ENCODE assay signal across 1 cellular context in genomic region chr11:65392899-65393298, GRCh38.
TF ChIP-seq lines count a peak whose summit lies in the region.

No MANE protein-coding gene starts in this region.

TF ChIP-seq in IMR-90, 13 proteins besides CTCF, POLR2A, EP300 and RAD21 (continued from another document):
- TF ChIP-seq RCOR1 (IDR thresholded peaks at IDR 0.05; ENCODE audit: insufficient replicate concordance, low read length) (no peak), FOS (IDR thresholded peaks at IDR 0.05; ENCODE audit: low read depth, low read length) (no peak), NFE2L2 (IDR thresholded peaks at IDR 0.05; ENCODE audit: low read depth, low read length) (no peak), BHLHE40 (IDR thresholded peaks at IDR 0.05; ENCODE audit: low read depth, low read length) (no peak), USF2 (IDR thresholded peaks at IDR 0.05; ENCODE audit: low read depth, low read length) (no peak), MXI1 (IDR thresholded peaks at IDR 0.05; ENCODE audit: borderline replicate concordance, low read depth, low read length) (no peak), SMC3 (IDR thresholded peaks at IDR 0.05; ENCODE audit: low read depth, low read length) (no peak), CEBPB (IDR thresholded peaks at IDR 0.05; ENCODE audit: low read depth, low read length) (no peak), RFX5 (IDR thresholded peaks at IDR 0.05; ENCODE audit: low read depth, low read length) (no peak), CHD1 (IDR thresholded peaks at IDR 0.05; ENCODE audit: low read depth, low read length) (no peak)
